In genomic region chr1:156740679-156741612, GRCh38 we compare ENCODE assay signal across 8 cellular contexts. TPM values are rescaled to one million over a fixed set of nuclear protein-coding genes. Genes with fewer than 3 reads are reported as not detected.
DNase-seq lines count a peak whose midpoint lies in the region; ATAC-seq, FAIRE-seq and TF ChIP-seq lines count a peak whose summit lies in the region.

TSS of gene MRPL24 (minus strand) at chr1:156741088. CDS start at chr1:156738704, 2,384 bp downstream.

- FAIRE-seq in small intestine (lab: Jason Lieb, UNC), result no peak

- H3K4me1 Mint-ChIP-seq in WTC11, result peaks cover 25% of the 10 kb centered on the region

- H3K4me1 ChIP-seq in small intestine (ENCODE audit: control insufficient read depth in 2 of 2, insufficient read depth in 1 of 2, low read depth in 1 of 2, low read length in 1 of 2), result peaks cover under 1 to 5% of the 10 kb centered on the region in 2 donors

- peaks cover 31% of the 10 kb centered on the region for H3K36me3 Mint-ChIP-seq in WTC11

- peak within 1 kb of the TSS; percentile 75 for H3K27ac ChIP-seq in AG04450 (ENCODE audit: low read depth, low read length)
- peak within 1 kb of the TSS; percentile 57 to 90 for H3K27ac ChIP-seq in small intestine (ENCODE audit: low read depth in 1 of 2, low read length in 1 of 2)

- H3K4me3 ChIP-seq in AG04450 (ENCODE audit: low read depth, low read length) (peak within 1 kb of the TSS; percentile 94), cardiac fibroblast (replicated peaks in 1 of 2; ENCODE audit: low read depth in 2 of 2, low read length in 2 of 2) (peak within 1 kb of the TSS; percentile 79 to 80), small intestine (ENCODE audit: low read depth in 1 of 2, low read length in 2 of 2) (peak within 1 kb of the TSS; percentile 31 to 60)

- H3K27me3 ChIP-seq in AG04450 (ENCODE audit: control insufficient read depth, insufficient read depth, low read length) (no peaks in the 10 kb centered on the region), small intestine (ENCODE audit: control insufficient read depth in 2 of 2, insufficient read depth in 2 of 2, low read length in 2 of 2) (no peaks in the 10 kb centered on the region)

- H3K27me3 Mint-ChIP-seq in WTC11 (ENCODE audit: low read depth), result no peaks in the 10 kb centered on the region

- peak within 1 kb of the TSS; percentile 90 for H3K4me3 Mint-ChIP-seq in WTC11

- TF ChIP-seq CTCF in AG04450 (IDR thresholded peaks at IDR 0.05; ENCODE audit: low read depth, low read length) (no peak), WTC11 (IDR thresholded peaks at IDR 0.05) (no peak), cardiac fibroblast (IDR thresholded peaks at IDR 0.05; ENCODE audit: low read depth, low read length) (no peak)

- CTCF ChIA-PET in AG04450 (lab: Charles Lee), result interaction anchor here (0.8 to 1.6 kb wide), 6 partner anchors 15 to 187 kb away, joined by 3 to 13 read pairs (median 4); no protein-coding TSS in a partner anchor
- CTCF ChIA-PET in WTC11 (lab: Charles Lee), result interaction anchor here (0.6 to 2.2 kb wide), 20 partner anchors 11 to 187 kb away, joined by 3 to 42 read pairs (median 4); partner anchors contain the start of genes CRABP2, HDGF, INSRR and ISG20L2

- H3K36me3 ChIP-seq in small intestine (ENCODE audit: control insufficient read depth in 2 of 2, insufficient read depth in 2 of 2, low read length in 2 of 2), result peaks cover 16 to 23% of the 10 kb centered on the region in 2 donors

- DNase-seq in AG04450 (ENCODE audit: low read depth, low spot score) (peak; percentile 98), NCI-H226 (peak; percentile 99), WTC11 (ENCODE audit: low spot score) (peak; percentile 98), cardiac fibroblast (ENCODE audit: low read depth in 2 of 2) (peak; percentile 99 to 100), iPS-NIHi11 (ENCODE audit: low spot score) (peak; percentile 86), small intestine (peak; percentile 100)

- POLR2A ChIA-PET in AG04450 (lab: Yijun Ruan, JAX), result interaction anchor here (0.6 to 3.1 kb wide), 7 partner anchors 10 to 38 kb away, joined by 3 to 26 read pairs (median 7); partner anchors contain the start of genes HDGF, ISG20L2, METTL25B and PRCC
- POLR2A ChIA-PET in WTC11 (lab: Charles Lee), result interaction anchor here (0.5 to 2.1 kb wide), 18 partner anchors 8 to 595 kb away, joined by 3 to 36 read pairs (median 5); partner anchors contain the start of genes HDGF, ISG20L2, METTL25B and PRCC

- WGBS in small intestine, 3 donors, result 1% methylated on average over 42 of the region's 42 CpGs

- H3K9me3 ChIP-seq in AG04450 (ENCODE audit: control insufficient read depth, insufficient read depth, low read length), result no peaks in the 10 kb centered on the region; the same call in 1 of the 2 replicates
- H3K9me3 ChIP-seq in small intestine (ENCODE audit: control insufficient read depth, low read depth), result no peaks in the 10 kb centered on the region

- no peaks in the 10 kb centered on the region for H3K9me3 Mint-ChIP-seq in WTC11

- H3K27ac Mint-ChIP-seq in WTC11, result peak within 1 kb of the TSS; percentile 100

- ATAC-seq in GM18909 (IDR thresholded peaks at IDR 0.05; ENCODE audit: poor library complexity, unreplicated experiment), result peak; percentile 85
- peak; percentile 86 for ATAC-seq in HG03175 (IDR thresholded peaks at IDR 0.05; ENCODE audit: unreplicated experiment)
- peak; percentile 86 for ATAC-seq in WTC11

TF ChIP-seq in WTC11, 78 proteins besides CTCF, POLR2A, EP300 and RAD21 (continues in another document):
- TF ChIP-seq PREB (CRISPR knock-in tag; IDR thresholded peaks at IDR 0.05; ENCODE audit: borderline replicate concordance) (no peak), NFE2L1 (CRISPR knock-in tag; IDR thresholded peaks at IDR 0.05) (0 out of 2 replicates have a peak, but pooled peaks have one; percentile 20), ZBTB21 (CRISPR knock-in tag; IDR thresholded peaks at IDR 0.05; ENCODE audit: borderline replicate concordance) (peak; percentile 73), MYBL2 (CRISPR knock-in tag; IDR thresholded peaks at IDR 0.05) (peak; percentile 76; the same call in 1 of the 2 replicates)
- TF ChIP-seq, protein P1, sequence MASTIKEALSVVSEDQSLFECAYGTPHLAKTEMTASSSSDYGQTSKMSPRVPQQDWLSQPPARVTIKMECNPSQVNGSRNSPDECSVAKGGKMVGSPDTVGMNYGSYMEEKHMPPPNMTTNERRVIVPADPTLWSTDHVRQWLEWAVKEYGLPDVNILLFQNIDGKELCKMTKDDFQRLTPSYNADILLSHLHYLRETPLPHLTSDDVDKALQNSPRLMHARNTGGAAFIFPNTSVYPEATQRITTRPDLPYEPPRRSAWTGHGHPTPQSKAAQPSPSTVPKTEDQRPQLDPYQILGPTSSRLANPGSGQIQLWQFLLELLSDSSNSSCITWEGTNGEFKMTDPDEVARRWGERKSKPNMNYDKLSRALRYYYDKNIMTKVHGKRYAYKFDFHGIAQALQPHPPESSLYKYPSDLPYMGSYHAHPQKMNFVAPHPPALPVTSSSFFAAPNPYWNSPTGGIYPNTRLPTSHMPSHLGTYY (CRISPR knock-in tag; IDR thresholded peaks at IDR 0.05), result 0 out of 2 replicates have a peak, but pooled peaks have one; percentile 43
- TF ChIP-seq, protein P2, sequence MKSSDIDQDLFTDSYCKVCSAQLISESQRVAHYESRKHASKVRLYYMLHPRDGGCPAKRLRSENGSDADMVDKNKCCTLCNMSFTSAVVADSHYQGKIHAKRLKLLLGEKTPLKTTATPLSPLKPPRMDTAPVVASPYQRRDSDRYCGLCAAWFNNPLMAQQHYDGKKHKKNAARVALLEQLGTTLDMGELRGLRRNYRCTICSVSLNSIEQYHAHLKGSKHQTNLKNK (CRISPR knock-in tag; IDR thresholded peaks at IDR 0.05), result 0 out of 2 replicates have a peak, but pooled peaks have one; percentile 21
- TF ChIP-seq, protein P3, sequence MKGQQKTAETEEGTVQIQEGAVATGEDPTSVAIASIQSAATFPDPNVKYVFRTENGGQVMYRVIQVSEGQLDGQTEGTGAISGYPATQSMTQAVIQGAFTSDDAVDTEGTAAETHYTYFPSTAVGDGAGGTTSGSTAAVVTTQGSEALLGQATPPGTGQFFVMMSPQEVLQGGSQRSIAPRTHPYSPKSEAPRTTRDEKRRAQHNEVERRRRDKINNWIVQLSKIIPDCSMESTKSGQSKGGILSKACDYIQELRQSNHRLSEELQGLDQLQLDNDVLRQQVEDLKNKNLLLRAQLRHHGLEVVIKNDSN (CRISPR knock-in tag; IDR thresholded peaks at IDR 0.05), result peak; percentile 23
- TF ChIP-seq, protein P4, sequence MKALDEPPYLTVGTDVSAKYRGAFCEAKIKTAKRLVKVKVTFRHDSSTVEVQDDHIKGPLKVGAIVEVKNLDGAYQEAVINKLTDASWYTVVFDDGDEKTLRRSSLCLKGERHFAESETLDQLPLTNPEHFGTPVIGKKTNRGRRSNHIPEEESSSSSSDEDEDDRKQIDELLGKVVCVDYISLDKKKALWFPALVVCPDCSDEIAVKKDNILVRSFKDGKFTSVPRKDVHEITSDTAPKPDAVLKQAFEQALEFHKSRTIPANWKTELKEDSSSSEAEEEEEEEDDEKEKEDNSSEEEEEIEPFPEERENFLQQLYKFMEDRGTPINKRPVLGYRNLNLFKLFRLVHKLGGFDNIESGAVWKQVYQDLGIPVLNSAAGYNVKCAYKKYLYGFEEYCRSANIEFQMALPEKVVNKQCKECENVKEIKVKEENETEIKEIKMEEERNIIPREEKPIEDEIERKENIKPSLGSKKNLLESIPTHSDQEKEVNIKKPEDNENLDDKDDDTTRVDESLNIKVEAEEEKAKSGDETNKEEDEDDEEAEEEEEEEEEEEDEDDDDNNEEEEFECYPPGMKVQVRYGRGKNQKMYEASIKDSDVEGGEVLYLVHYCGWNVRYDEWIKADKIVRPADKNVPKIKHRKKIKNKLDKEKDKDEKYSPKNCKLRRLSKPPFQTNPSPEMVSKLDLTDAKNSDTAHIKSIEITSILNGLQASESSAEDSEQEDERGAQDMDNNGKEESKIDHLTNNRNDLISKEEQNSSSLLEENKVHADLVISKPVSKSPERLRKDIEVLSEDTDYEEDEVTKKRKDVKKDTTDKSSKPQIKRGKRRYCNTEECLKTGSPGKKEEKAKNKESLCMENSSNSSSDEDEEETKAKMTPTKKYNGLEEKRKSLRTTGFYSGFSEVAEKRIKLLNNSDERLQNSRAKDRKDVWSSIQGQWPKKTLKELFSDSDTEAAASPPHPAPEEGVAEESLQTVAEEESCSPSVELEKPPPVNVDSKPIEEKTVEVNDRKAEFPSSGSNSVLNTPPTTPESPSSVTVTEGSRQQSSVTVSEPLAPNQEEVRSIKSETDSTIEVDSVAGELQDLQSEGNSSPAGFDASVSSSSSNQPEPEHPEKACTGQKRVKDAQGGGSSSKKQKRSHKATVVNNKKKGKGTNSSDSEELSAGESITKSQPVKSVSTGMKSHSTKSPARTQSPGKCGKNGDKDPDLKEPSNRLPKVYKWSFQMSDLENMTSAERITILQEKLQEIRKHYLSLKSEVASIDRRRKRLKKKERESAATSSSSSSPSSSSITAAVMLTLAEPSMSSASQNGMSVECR (CRISPR knock-in tag; IDR thresholded peaks at IDR 0.05; ENCODE audit: borderline replicate concordance), result peak; percentile 21; the same call in 1 of the 2 replicates
- TF ChIP-seq, protein P5, sequence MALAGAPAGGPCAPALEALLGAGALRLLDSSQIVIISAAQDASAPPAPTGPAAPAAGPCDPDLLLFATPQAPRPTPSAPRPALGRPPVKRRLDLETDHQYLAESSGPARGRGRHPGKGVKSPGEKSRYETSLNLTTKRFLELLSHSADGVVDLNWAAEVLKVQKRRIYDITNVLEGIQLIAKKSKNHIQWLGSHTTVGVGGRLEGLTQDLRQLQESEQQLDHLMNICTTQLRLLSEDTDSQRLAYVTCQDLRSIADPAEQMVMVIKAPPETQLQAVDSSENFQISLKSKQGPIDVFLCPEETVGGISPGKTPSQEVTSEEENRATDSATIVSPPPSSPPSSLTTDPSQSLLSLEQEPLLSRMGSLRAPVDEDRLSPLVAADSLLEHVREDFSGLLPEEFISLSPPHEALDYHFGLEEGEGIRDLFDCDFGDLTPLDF (CRISPR knock-in tag; IDR thresholded peaks at IDR 0.05), result no peak

RNA-seq across cellular contexts. Expression of gene MRPL24, which starts in this region (rescaled TPM):
- polyA plus RNA-seq in AG04450 (2011; rRNA removed) (65.5 and 80.4 TPM in 2 replicates), small intestine (100 to 1,000 TPM in 1 of 3 donors, 10 to 100 TPM in 2; 57.7 to 102 (median 59.2) TPM)
- polyA minus RNA-seq in AG04450 (2011; rRNA and poly(A)+ RNA removed), result 23.8 and 25.0 TPM in 2 replicates
- 35.1 to 37.4 TPM (median 35.2 TPM) in 3 replicates for total RNA-seq in WTC11 (2021)

Comparison
In these comparisons a context has a peak if more than half of its experiments do, and no peak if none do; other contexts are left out.
1. Peak in every context shown above with its lines: DNase-seq, ATAC-seq, H3K4me3 ChIP-seq and H3K27ac ChIP-seq.